18 cellular contexts compared by ENCODE assay signal in the genomic region with DNA sequence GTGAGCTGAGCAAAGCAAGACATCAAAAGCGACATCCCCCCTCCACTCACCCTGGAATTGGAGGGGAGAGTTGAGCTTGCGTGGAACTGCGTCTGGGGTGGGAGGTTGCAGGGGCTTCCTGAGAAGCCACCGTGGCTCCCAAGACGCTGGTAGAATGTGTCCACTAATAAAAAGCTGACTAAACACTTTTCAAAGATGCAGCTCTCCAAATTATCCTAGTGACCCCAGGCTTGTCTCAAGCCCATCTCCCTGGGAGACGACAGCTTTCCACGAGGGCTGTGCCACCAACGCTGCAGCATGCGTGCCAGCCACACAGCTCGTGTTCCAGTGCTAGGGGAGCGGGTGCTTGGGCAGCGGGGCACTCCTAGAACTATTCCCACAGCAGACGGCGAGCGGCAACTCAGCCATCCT. TPM values are rescaled to one million over a fixed set of nuclear protein-coding genes. Genes with fewer than 3 reads are reported as not detected.
"Had no signal": no experiment of that assay in that cellular context is flagged by ENCODE, and none has a peak within 500 bp of the region (broad histone marks: within the 10 kb centered on the region; RNA-seq: fewer than 3 reads in every experiment).

No MANE protein-coding gene starts in this region.

- ATAC-seq: activated T-helper 17 cell treated with anti-CD3 and anti-CD28 coated beads, Interleukin-2, amount 50 U/mL, for 72 hours; left lobe of liver; natural killer cell treated with Interleukin-12 subunit alpha and Interleukin-12 subunit beta and Interleukin-15 and Interleukin-18, amount 100 ng/mL, for 72 hours had no signal

- H3K4me1 ChIP-seq: body of pancreas, prostate gland had no signal

- H3K4me3 ChIP-seq: body of pancreas, cardiac muscle cell, prostate gland, skin epidermis, tibial artery had no signal

- DNase-seq: activated CD4-positive, alpha-beta T cell treated with anti-CD3 and anti-CD28 coated beads for 1 hour; activated CD4-positive, alpha-beta T cell treated with anti-CD3 and anti-CD28 coated beads, Interleukin-2, amount 50 U/mL, for 1 hour; activated naive CD4-positive, alpha-beta T cell treated with Interleukin-2 at 50 U/mL for 16 hours; activated T-cell treated with anti-CD3 and anti-CD28 coated beads, Interleukin-2, amount 50 U/mL, for 1 hour; effector CD4-positive, alpha-beta T cell; erythroblast; stimulated activated CD4-positive, alpha-beta T cell treated with anti-CD3 and anti-CD28 coated beads, Interleukin-1b, Interleukin-23, amount 100 ng/mL, for 48 hours; T-helper 9 cell; tibial artery had no signal

- H3K27me3 ChIP-seq: body of pancreas had no signal

- FAIRE-seq: urothelium cell line had no signal

- H3K36me3 ChIP-seq: cardiac muscle cell, prostate gland, tibial artery had no signal

- H3K27ac ChIP-seq: body of pancreas, cardiac muscle cell, prostate gland, skin epidermis, tibial artery had no signal

- H3K9me3 ChIP-seq: body of pancreas, prostate gland had no signal

RNA-seq across cellular contexts. Expression of a gene that starts 6.3 kb away (rescaled TPM):
- total RNA-seq: osteocyte had no signal
